13 cellular contexts compared by ENCODE assay signal in the genomic region with DNA sequence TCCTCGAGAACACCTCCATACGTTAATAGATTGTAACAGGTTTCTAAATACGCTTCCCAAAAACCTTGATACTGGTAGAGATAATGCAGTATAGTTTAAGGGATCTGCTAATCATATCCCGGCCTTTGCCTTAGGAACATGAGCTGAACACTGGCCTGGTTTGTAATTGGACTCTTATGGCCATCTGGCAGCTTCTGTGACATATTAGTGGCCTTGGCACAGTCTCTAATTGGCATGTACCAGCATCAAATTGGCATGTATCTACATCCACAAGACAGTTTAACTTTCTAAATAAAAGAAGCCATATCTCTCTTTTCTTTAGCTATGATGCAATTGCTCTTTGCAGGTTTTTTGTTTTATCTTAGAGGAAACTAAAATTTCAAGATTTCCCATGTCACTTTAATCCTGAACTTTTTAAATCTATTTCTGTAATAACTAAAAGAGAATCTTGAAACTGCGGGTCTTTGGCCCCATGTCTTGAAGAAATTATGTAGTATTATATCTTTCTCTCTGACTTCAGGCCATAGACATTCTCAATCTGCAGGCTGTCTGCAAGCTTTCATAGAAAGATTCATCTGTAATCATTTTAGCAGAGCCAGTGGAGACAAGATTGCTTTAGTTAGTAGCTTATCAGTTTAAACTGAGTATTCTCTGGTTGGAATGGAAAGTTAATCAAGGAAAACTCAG. TPM values are rescaled to one million over a fixed set of nuclear protein-coding genes. Genes with fewer than 3 reads are reported as not detected.
A peak's percentile ranks its signal among the peaks of the same experiment; 100 is the strongest.
DNase-seq lines count a peak whose midpoint lies in the region; ATAC-seq and TF ChIP-seq lines count a peak whose summit lies in the region.
"Had no signal": no experiment of that assay in that cellular context is flagged by ENCODE, and none has a peak within 500 bp of the region (broad histone marks: within the 10 kb centered on the region; RNA-seq: fewer than 3 reads in every experiment).

No MANE protein-coding gene starts in this region.

- peak overlapping the region; percentile 1 for H3K4me2 ChIP-seq in hepatocyte

- H3K4me3 ChIP-seq in adipocyte (ENCODE audit: low read length): peak overlapping the region; percentile 54
- H3K4me3 ChIP-seq in hepatocyte: no peak overlapping the region
- H3K4me3 ChIP-seq in uterus: no peak overlapping the region
- H3K4me3 ChIP-seq in colonic mucosa: no peak overlapping the region

- H3K27ac ChIP-seq in hepatocyte: peak overlapping the region; percentile 37
- H3K27ac ChIP-seq in uterus: peak overlapping the region; percentile 60
- H3K27ac ChIP-seq in colonic mucosa: no peak overlapping the region

- TF ChIP-seq CTCF in hepatocyte (IDR thresholded peaks at IDR 0.05; ENCODE audit: poor library complexity) (no peak), uterus (IDR thresholded peaks at IDR 0.05) (no peak), colonic mucosa (IDR thresholded peaks at IDR 0.05) (no peak)

- peak overlapping the region; percentile 32 for H3K27ac Mint-ChIP-seq in activated naive CD8-positive, alpha-beta T cell treated with anti-CD3 and anti-CD28 coated beads, Interleukin-2, amount 50 U/mL, for 24 hours
- no peak overlapping the region for H3K27ac Mint-ChIP-seq in activated naive CD8-positive, alpha-beta T cell treated with anti-CD3 and anti-CD28 coated beads for 36 hours
- H3K27ac Mint-ChIP-seq: activated T-helper 17 cell treated with anti-CD3 and anti-CD28 coated beads, Interleukin-2, amount 50 U/mL, for 72 hours; stimulated activated effector memory CD8-positive, alpha-beta T cell treated with anti-CD3 and anti-CD28 coated beads, Interleukin-12 subunit alpha, Interleukin-12 subunit beta, amount 100 ng/mL, for 72 hours had no signal

- H2AFZ ChIP-seq in hepatocyte: no peak overlapping the region

- peaks cover 11% of the 10 kb centered on the region for H3K9me3 ChIP-seq in adipocyte (ENCODE audit: control insufficient read depth, low read length)
- peaks cover 6% of the 10 kb centered on the region for H3K9me3 ChIP-seq in hepatocyte (ENCODE audit: low read depth)
- H3K9me3 ChIP-seq in uterus: peaks cover 0 to 5% of the 10 kb centered on the region in 2 donors
- H3K9me3 ChIP-seq in colonic mucosa: no peaks in the 10 kb centered on the region

- H3K27me3 Mint-ChIP-seq in activated naive CD8-positive, alpha-beta T cell treated with anti-CD3 and anti-CD28 coated beads, Interleukin-2, amount 50 U/mL, for 24 hours: no peaks in the 10 kb centered on the region
- no peaks in the 10 kb centered on the region for H3K27me3 Mint-ChIP-seq in activated naive CD8-positive, alpha-beta T cell treated with anti-CD3 and anti-CD28 coated beads for 36 hours
- H3K27me3 Mint-ChIP-seq: activated T-helper 17 cell treated with anti-CD3 and anti-CD28 coated beads, Interleukin-2, amount 50 U/mL, for 72 hours had no signal

- H3K27me3 ChIP-seq in adipocyte (replicated peaks; ENCODE audit: control insufficient read depth, insufficient read depth, low read length) (no peaks in the 10 kb centered on the region), hepatocyte (no peaks in the 10 kb centered on the region), uterus (no peaks in the 10 kb centered on the region), colonic mucosa (no peaks in the 10 kb centered on the region)

- no peak overlapping the region for H3K4me3 Mint-ChIP-seq in activated naive CD8-positive, alpha-beta T cell treated with anti-CD3 and anti-CD28 coated beads, Interleukin-2, amount 50 U/mL, for 24 hours
- H3K4me3 Mint-ChIP-seq in activated naive CD8-positive, alpha-beta T cell treated with anti-CD3 and anti-CD28 coated beads for 36 hours: no peak overlapping the region
- H3K4me3 Mint-ChIP-seq: activated T-helper 17 cell treated with anti-CD3 and anti-CD28 coated beads, Interleukin-2, amount 50 U/mL, for 72 hours; stimulated activated effector memory CD8-positive, alpha-beta T cell treated with anti-CD3 and anti-CD28 coated beads, Interleukin-12 subunit alpha, Interleukin-12 subunit beta, amount 100 ng/mL, for 72 hours had no signal

- 77% methylated on average over 5 of the region's 5 CpGs for WGBS in hepatocyte (ENCODE audit: low lambda C conversion rate, missing lambda C conversion rate)

- intact Hi-C loops in uterus (cut with DNase I; ENCODE audit: low total_unique reads): no loop called here
- intact Hi-C loops in colonic mucosa (cut with DNase I): no loop called here

- H3K36me3 Mint-ChIP-seq in activated naive CD8-positive, alpha-beta T cell treated with anti-CD3 and anti-CD28 coated beads, Interleukin-2, amount 50 U/mL, for 24 hours (ENCODE audit: low read depth): peaks cover 46% of the 10 kb centered on the region
- peaks cover 46% of the 10 kb centered on the region for H3K36me3 Mint-ChIP-seq in activated naive CD8-positive, alpha-beta T cell treated with anti-CD3 and anti-CD28 coated beads for 36 hours

- H3K4me1 ChIP-seq in adipocyte (ENCODE audit: control insufficient read depth, insufficient read depth, low read length) (peaks cover 41% of the 10 kb centered on the region), hepatocyte (ENCODE audit: insufficient read depth) (peaks cover 23% of the 10 kb centered on the region), uterus (no peaks in the 10 kb centered on the region), colonic mucosa (no peaks in the 10 kb centered on the region)

- DNase-seq in activated naive CD8-positive, alpha-beta T cell treated with anti-CD3 and anti-CD28 coated beads, Interleukin-2, amount 50 U/mL, for 24 hours: no peak
- DNase-seq in activated naive CD8-positive, alpha-beta T cell treated with anti-CD3 and anti-CD28 coated beads for 36 hours: no peak
- DNase-seq in adipocyte (ENCODE audit: low read depth) (peak; percentile 54), hepatocyte (ENCODE audit: low spot score) (no peak), uterus (no peak), colonic mucosa (no peak), AG20443 (ENCODE audit: low spot score) (no peak)
- DNase-seq: activated CD4-positive, CD25-positive, alpha-beta regulatory T cell; central memory CD4-positive, alpha-beta T cell had no signal

- peaks cover 18% of the 10 kb centered on the region for H3K9me3 Mint-ChIP-seq in activated naive CD8-positive, alpha-beta T cell treated with anti-CD3 and anti-CD28 coated beads, Interleukin-2, amount 50 U/mL, for 24 hours
- H3K9me3 Mint-ChIP-seq in activated naive CD8-positive, alpha-beta T cell treated with anti-CD3 and anti-CD28 coated beads for 36 hours: peaks cover 12% of the 10 kb centered on the region

- no peak for TF ChIP-seq POLR2A in uterus (IDR thresholded peaks at IDR 0.05)

- no peaks in the 10 kb centered on the region for H4K20me1 ChIP-seq in hepatocyte (ENCODE audit: insufficient read depth, poor library complexity, severe bottlenecking)

- H3K9me2 ChIP-seq in hepatocyte (replicated peaks; ENCODE audit: insufficient read depth): no peaks in the 10 kb centered on the region

- H3K4me1 Mint-ChIP-seq in activated naive CD8-positive, alpha-beta T cell treated with anti-CD3 and anti-CD28 coated beads, Interleukin-2, amount 50 U/mL, for 24 hours: peaks cover 10% of the 10 kb centered on the region
- H3K4me1 Mint-ChIP-seq in activated naive CD8-positive, alpha-beta T cell treated with anti-CD3 and anti-CD28 coated beads for 36 hours: peaks cover 14% of the 10 kb centered on the region
- H3K4me1 Mint-ChIP-seq: activated T-helper 17 cell treated with anti-CD3 and anti-CD28 coated beads, Interleukin-2, amount 50 U/mL, for 72 hours; stimulated activated effector memory CD8-positive, alpha-beta T cell treated with anti-CD3 and anti-CD28 coated beads, Interleukin-12 subunit alpha, Interleukin-12 subunit beta, amount 100 ng/mL, for 72 hours had no signal

- H3K9ac ChIP-seq in adipocyte (ENCODE audit: low read length) (peak overlapping the region; percentile 63), colonic mucosa (ENCODE audit: low read depth in 2 of 2, low read length in 2 of 2) (no peak overlapping the region)

- no peaks in the 10 kb centered on the region for H3K79me2 ChIP-seq in hepatocyte

- H3K36me3 ChIP-seq in adipocyte (ENCODE audit: control insufficient read depth, insufficient read depth, low read length, severe bottlenecking): peaks cover 3% of the 10 kb centered on the region
- no peaks in the 10 kb centered on the region for H3K36me3 ChIP-seq in hepatocyte (replicated peaks; ENCODE audit: insufficient read depth, low read depth)
- no peaks in the 10 kb centered on the region for H3K36me3 ChIP-seq in uterus
- H3K36me3 ChIP-seq in colonic mucosa: no peaks in the 10 kb centered on the region

- ATAC-seq in activated naive CD8-positive, alpha-beta T cell treated with anti-CD3 and anti-CD28 coated beads, Interleukin-2, amount 50 U/mL, for 24 hours: no peak
- ATAC-seq in GM21447 (IDR thresholded peaks at IDR 0.05; ENCODE audit: unreplicated experiment): no peak
- ATAC-seq: activated T-helper 17 cell treated with anti-CD3 and anti-CD28 coated beads, Interleukin-2, amount 50 U/mL, for 72 hours; stimulated activated effector memory CD8-positive, alpha-beta T cell treated with anti-CD3 and anti-CD28 coated beads, Interleukin-12 subunit alpha, Interleukin-12 subunit beta, amount 100 ng/mL, for 72 hours had no signal

RNA-seq across cellular contexts. Expression of gene FILIP1L, which starts 44.7 kb away (rescaled TPM):
- total RNA-seq in activated naive CD8-positive, alpha-beta T cell treated with anti-CD3 and anti-CD28 coated beads for 36 hours: under 1 TPM; 0.35 to 0.48 TPM
- total RNA-seq in hepatocyte: 48.2 and 54.9 TPM in 2 replicates
- 40.5 and 49.4 TPM in 2 replicates for polyA plus RNA-seq in hepatocyte
- total RNA-seq in uterus: 10 to 100 TPM; 48.5 to 99.1 (median 66.3) TPM
- total RNA-seq in colonic mucosa: 10 to 100 TPM in 1 of 2 donors, 1 to 10 TPM in 1; 3.7 to 29.0 TPM
- total RNA-seq: SK-MEL-5 had no signal
